23 cellular contexts compared by ENCODE assay signal in genomic region chr21:41065539-41065938, GRCh38.
"Had no signal": no experiment of that assay in that cellular context is flagged by ENCODE, and none has a peak within 500 bp of the region (broad histone marks: within the 10 kb centered on the region; RNA-seq: fewer than 3 reads in every experiment).

No MANE protein-coding gene starts in this region.

- H3K9me3 ChIP-seq: body of pancreas, gastroesophageal sphincter, right lobe of liver, transverse colon had no signal

- H3K4me3 Mint-ChIP-seq: activated B cell treated with CpG ODN at 0.5 μM for 24 hours; activated CD4-positive, alpha-beta T cell treated with anti-CD3 and anti-CD28 coated beads for 36 hours; activated naive CD4-positive, alpha-beta T cell treated with anti-CD3 and anti-CD28 coated beads for 36 hours; activated T-cell treated with anti-CD3 and anti-CD28 coated beads, Interleukin-2, amount 50 U/mL, for 72 hours; memory B cell; nephron; stimulated activated memory B cell treated with anti-CD40 and anti-IgM and Interleukin-4, amounts not matched to agents 10 μg/mL and 1 μg/mL and 100 μg/mL, for 72 hours; T-helper 17 cell had no signal

- H3K4me1 ChIP-seq: right lobe of liver had no signal

- H3K36me3 Mint-ChIP-seq: memory B cell; stimulated activated memory B cell treated with anti-CD40 and anti-IgM and Interleukin-4, amounts not matched to agents 10 μg/mL and 1 μg/mL and 100 μg/mL, for 72 hours had no signal

- H3K36me3 ChIP-seq: gastroesophageal sphincter, right lobe of liver, transverse colon had no signal

- H3K27me3 ChIP-seq: body of pancreas had no signal

- H3K27ac Mint-ChIP-seq: activated B cell treated with CpG ODN at 0.5 μM for 24 hours; activated CD4-positive, alpha-beta T cell treated with anti-CD3 and anti-CD28 coated beads for 36 hours; activated naive CD4-positive, alpha-beta T cell treated with anti-CD3 and anti-CD28 coated beads for 36 hours; activated T-cell treated with anti-CD3 and anti-CD28 coated beads, Interleukin-2, amount 50 U/mL, for 72 hours; memory B cell; nephron; stimulated activated memory B cell treated with anti-CD40 and anti-IgM and Interleukin-4, amounts not matched to agents 10 μg/mL and 1 μg/mL and 100 μg/mL, for 72 hours; T-helper 17 cell had no signal

- FAIRE-seq: small intestine had no signal

- H3K4me3 ChIP-seq: body of pancreas, gastroesophageal sphincter, right lobe of liver, transverse colon had no signal

- ATAC-seq: activated CD4-positive, alpha-beta T cell treated with anti-CD3 and anti-CD28 coated beads for 36 hours; activated T-cell treated with anti-CD3 and anti-CD28 coated beads, Interleukin-2, amount 50 U/mL, for 72 hours; body of pancreas; esophagus mucosa; gastroesophageal sphincter; left cardiac atrium; right lobe of liver; T-helper 17 cell had no signal

- H3K27ac ChIP-seq: body of pancreas, gastroesophageal sphincter, right lobe of liver, transverse colon had no signal

- DNase-seq: activated B cell treated with CpG ODN at 0.5 μM for 24 hours; activated CD4-positive, alpha-beta T cell treated with anti-CD3 and anti-CD28 coated beads for 36 hours; activated CD4-positive, alpha-beta T cell treated with anti-CD3 and anti-CD28 coated beads, Interleukin-2, amount 50 U/mL, for 48 hours; activated CD8-positive, alpha-beta memory T cell treated with anti-CD3 and anti-CD28 coated beads, Interleukin-2, amount 50 U/mL, for 48 hours; activated effector memory CD4-positive, alpha-beta T cell treated with Interleukin-2 at 50 U/mL for 16 hours; activated naive CD4-positive, alpha-beta T cell treated with anti-CD3 and anti-CD28 coated beads for 36 hours; activated T-cell treated with anti-CD3 and anti-CD28 coated beads, Interleukin-2, amount 50 U/mL, for 72 hours; body of pancreas; dermis blood vessel endothelial cell; effector CD8-positive, alpha-beta T cell; head of caudate nucleus; islet precursor cell; left cardiac atrium; right lobe of liver; small intestine; SW 1271; T-helper 17 cell; transverse colon had no signal

- H3K9me3 Mint-ChIP-seq: activated B cell treated with CpG ODN at 0.5 μM for 24 hours; activated naive CD4-positive, alpha-beta T cell treated with anti-CD3 and anti-CD28 coated beads for 36 hours; activated T-cell treated with anti-CD3 and anti-CD28 coated beads, Interleukin-2, amount 50 U/mL, for 72 hours; memory B cell; stimulated activated memory B cell treated with anti-CD40 and anti-IgM and Interleukin-4, amounts not matched to agents 10 μg/mL and 1 μg/mL and 100 μg/mL, for 72 hours had no signal
